Comparison of ENCODE assay signal across 1 cellular context in the genomic region with DNA sequence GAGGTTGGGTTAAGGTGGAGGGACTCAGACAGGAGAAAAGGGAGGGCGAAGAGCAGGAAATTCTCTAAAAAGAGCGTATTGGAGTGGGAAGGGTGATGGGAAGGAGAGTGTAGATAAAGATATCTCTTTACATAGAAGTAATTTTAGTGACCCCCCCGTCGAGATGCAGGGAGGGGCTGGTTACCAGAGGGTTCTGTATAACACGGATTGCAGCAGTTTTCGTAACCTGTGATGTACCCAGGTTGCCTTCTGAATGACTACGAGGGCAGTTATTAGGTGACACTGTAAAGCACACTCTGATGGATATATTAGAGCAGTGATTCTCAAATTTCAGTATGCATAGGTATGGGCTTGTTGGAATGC.
TF ChIP-seq lines count a peak whose summit lies in the region.

No MANE protein-coding gene starts in this region.

TF ChIP-seq in GM12878, 131 proteins besides CTCF, POLR2A, EP300 and RAD21:
- TF ChIP-seq BHLHE40 (IDR thresholded peaks at IDR 0.05; ENCODE audit: borderline replicate concordance in 1 of 2, low read depth in 2 of 2, low read length in 1 of 2) (no peak), IRF4 (IDR thresholded peaks at IDR 0.05; ENCODE audit: low read depth, low read length) (no peak), ETV6 (conservative IDR thresholded peaks at IDR 0.05 in 1 of 2, IDR thresholded peaks at IDR 0.05 in 1 of 2; ENCODE audit: borderline replicate concordance in 1 of 2, low read depth in 1 of 2) (no peak), TARDBP (IDR thresholded peaks at IDR 0.05; ENCODE audit: borderline replicate concordance) (no peak), RCOR1 (conservative IDR thresholded peaks at IDR 0.05; ENCODE audit: low read depth, low read length) (no peak), HCFC1 (IDR thresholded peaks at IDR 0.05; ENCODE audit: low read length) (no peak), MYC (IDR thresholded peaks at IDR 0.05; ENCODE audit: insufficient read depth, insufficient read length, insufficient replicate concordance, low read length, severe bottlenecking) (no peak), ZNF207 (IDR thresholded peaks at IDR 0.05; ENCODE audit: borderline replicate concordance) (no peak), NRF1 (conservative IDR thresholded peaks at IDR 0.05; ENCODE audit: low read depth, low read length) (no peak), ZNF622 (IDR thresholded peaks at IDR 0.05) (no peak), SUZ12 (IDR thresholded peaks at IDR 0.05; ENCODE audit: unreplicated experiment) (no peak)
- TF ChIP-seq, protein P1, sequence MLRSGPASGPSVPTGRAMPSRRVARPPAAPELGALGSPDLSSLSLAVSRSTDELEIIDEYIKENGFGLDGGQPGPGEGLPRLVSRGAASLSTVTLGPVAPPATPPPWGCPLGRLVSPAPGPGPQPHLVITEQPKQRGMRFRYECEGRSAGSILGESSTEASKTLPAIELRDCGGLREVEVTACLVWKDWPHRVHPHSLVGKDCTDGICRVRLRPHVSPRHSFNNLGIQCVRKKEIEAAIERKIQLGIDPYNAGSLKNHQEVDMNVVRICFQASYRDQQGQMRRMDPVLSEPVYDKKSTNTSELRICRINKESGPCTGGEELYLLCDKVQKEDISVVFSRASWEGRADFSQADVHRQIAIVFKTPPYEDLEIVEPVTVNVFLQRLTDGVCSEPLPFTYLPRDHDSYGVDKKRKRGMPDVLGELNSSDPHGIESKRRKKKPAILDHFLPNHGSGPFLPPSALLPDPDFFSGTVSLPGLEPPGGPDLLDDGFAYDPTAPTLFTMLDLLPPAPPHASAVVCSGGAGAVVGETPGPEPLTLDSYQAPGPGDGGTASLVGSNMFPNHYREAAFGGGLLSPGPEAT (IDR thresholded peaks at IDR 0.05; ENCODE audit: low read depth), result no peak
- TF ChIP-seq, protein P2, sequence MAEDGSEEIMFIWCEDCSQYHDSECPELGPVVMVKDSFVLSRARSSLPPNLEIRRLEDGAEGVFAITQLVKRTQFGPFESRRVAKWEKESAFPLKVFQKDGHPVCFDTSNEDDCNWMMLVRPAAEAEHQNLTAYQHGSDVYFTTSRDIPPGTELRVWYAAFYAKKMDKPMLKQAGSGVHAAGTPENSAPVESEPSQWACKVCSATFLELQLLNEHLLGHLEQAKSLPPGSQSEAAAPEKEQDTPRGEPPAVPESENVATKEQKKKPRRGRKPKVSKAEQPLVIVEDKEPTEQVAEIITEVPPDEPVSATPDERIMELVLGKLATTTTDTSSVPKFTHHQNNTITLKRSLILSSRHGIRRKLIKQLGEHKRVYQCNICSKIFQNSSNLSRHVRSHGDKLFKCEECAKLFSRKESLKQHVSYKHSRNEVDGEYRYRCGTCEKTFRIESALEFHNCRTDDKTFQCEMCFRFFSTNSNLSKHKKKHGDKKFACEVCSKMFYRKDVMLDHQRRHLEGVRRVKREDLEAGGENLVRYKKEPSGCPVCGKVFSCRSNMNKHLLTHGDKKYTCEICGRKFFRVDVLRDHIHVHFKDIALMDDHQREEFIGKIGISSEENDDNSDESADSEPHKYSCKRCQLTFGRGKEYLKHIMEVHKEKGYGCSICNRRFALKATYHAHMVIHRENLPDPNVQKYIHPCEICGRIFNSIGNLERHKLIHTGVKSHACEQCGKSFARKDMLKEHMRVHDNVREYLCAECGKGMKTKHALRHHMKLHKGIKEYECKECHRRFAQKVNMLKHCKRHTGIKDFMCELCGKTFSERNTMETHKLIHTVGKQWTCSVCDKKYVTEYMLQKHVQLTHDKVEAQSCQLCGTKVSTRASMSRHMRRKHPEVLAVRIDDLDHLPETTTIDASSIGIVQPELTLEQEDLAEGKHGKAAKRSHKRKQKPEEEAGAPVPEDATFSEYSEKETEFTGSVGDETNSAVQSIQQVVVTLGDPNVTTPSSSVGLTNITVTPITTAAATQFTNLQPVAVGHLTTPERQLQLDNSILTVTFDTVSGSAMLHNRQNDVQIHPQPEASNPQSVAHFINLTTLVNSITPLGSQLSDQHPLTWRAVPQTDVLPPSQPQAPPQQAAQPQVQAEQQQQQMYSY (CRISPR knock-in tag; IDR thresholded peaks at IDR 0.05), result no peak
- TF ChIP-seq, protein P3, sequence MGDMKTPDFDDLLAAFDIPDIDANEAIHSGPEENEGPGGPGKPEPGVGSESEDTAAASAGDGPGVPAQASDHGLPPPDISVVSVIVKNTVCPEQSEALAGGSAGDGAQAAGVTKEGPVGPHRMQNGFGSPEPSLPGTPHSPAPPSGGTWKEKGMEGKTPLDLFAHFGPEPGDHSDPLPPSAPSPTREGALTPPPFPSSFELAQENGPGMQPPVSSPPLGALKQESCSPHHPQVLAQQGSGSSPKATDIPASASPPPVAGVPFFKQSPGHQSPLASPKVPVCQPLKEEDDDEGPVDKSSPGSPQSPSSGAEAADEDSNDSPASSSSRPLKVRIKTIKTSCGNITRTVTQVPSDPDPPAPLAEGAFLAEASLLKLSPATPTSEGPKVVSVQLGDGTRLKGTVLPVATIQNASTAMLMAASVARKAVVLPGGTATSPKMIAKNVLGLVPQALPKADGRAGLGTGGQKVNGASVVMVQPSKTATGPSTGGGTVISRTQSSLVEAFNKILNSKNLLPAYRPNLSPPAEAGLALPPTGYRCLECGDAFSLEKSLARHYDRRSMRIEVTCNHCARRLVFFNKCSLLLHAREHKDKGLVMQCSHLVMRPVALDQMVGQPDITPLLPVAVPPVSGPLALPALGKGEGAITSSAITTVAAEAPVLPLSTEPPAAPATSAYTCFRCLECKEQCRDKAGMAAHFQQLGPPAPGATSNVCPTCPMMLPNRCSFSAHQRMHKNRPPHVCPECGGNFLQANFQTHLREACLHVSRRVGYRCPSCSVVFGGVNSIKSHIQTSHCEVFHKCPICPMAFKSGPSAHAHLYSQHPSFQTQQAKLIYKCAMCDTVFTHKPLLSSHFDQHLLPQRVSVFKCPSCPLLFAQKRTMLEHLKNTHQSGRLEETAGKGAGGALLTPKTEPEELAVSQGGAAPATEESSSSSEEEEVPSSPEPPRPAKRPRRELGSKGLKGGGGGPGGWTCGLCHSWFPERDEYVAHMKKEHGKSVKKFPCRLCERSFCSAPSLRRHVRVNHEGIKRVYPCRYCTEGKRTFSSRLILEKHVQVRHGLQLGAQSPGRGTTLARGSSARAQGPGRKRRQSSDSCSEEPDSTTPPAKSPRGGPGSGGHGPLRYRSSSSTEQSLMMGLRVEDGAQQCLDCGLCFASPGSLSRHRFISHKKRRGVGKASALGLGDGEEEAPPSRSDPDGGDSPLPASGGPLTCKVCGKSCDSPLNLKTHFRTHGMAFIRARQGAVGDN (IDR thresholded peaks at IDR 0.05), result no peak
TF ChIP-seq in GM12878: peak in this region for 0.
